Comparison of ENCODE assay signal across 19 cellular contexts in genomic region chr7:99790407-99790806, GRCh38. TPM values are rescaled to one million over a fixed set of nuclear protein-coding genes. Genes with fewer than 3 reads are reported as not detected.
"Had no signal": no experiment of that assay in that cellular context is flagged by ENCODE, and none has a peak within 500 bp of the region (broad histone marks: within the 10 kb centered on the region; RNA-seq: fewer than 3 reads in every experiment).

No MANE protein-coding gene starts in this region.

- H3K4me1 ChIP-seq: heart left ventricle, parathyroid adenoma, tibial artery, uterus had no signal

- H3K36me3 ChIP-seq: gastrocnemius medialis, heart left ventricle, tibial artery, uterus had no signal

- H3K4me1 Mint-ChIP-seq: nephron; stimulated activated naive B cell treated with anti-CD40 and anti-IgM and Interleukin-4, amounts not matched to agents 10 μg/mL and 1 μg/mL and 100 μg/mL, for 72 hours had no signal

- H3K36me3 Mint-ChIP-seq: stimulated activated naive B cell treated with anti-CD40 and anti-IgM and Interleukin-4, amounts not matched to agents 10 μg/mL and 1 μg/mL and 100 μg/mL, for 72 hours; T-cell had no signal

- H3K27ac Mint-ChIP-seq: nephron; stimulated activated naive B cell treated with anti-CD40 and anti-IgM and Interleukin-4, amounts not matched to agents 10 μg/mL and 1 μg/mL and 100 μg/mL, for 72 hours; T-cell had no signal

- H3K4me3 ChIP-seq: coronary artery, gastrocnemius medialis, heart left ventricle, tibial artery, uterus had no signal

- H3K27ac ChIP-seq: coronary artery, gastrocnemius medialis, heart left ventricle, parathyroid adenoma, tibial artery, uterus had no signal

- H3K27me3 ChIP-seq: gastrocnemius medialis, heart left ventricle, tibial artery, uterus had no signal

- H3K9me3 ChIP-seq: gastrocnemius medialis, heart left ventricle, SK-N-SH, tibial artery, uterus had no signal

- H3K4me3 Mint-ChIP-seq: nephron; stimulated activated naive B cell treated with anti-CD40 and anti-IgM and Interleukin-4, amounts not matched to agents 10 μg/mL and 1 μg/mL and 100 μg/mL, for 72 hours; T-cell had no signal

- ATAC-seq: gastrocnemius medialis; heart left ventricle; left ventricle myocardium superior; stimulated activated naive B cell treated with anti-CD40 and anti-IgM and Interleukin-4, amounts not matched to agents 10 μg/mL and 1 μg/mL and 100 μg/mL, for 72 hours; T-cell had no signal

- DNase-seq: activated CD4-positive, alpha-beta T cell treated with anti-CD3 and anti-CD28 coated beads, Interleukin-2, amount 50 U/mL, for 1 hour; activated CD4-positive, CD25-positive, alpha-beta regulatory T cell; activated naive CD4-positive, alpha-beta T cell treated with Interleukin-2 at 50 U/mL for 16 hours; aorta; erythroblast; gastrocnemius medialis; heart left ventricle; left ventricle myocardium superior; mesendoderm; SK-N-SH; stimulated activated naive B cell treated with anti-CD40 and anti-IgM and Interleukin-4, amounts not matched to agents 10 μg/mL and 1 μg/mL and 100 μg/mL, for 72 hours; substantia nigra; T-cell; tibial artery; uterus had no signal

- H3K9me3 Mint-ChIP-seq: nephron, T-cell had no signal

RNA-seq across cellular contexts. Expression of gene CYP3A4, which starts 6.4 kb away (rescaled TPM):
- total RNA-seq: aorta, left ventricle myocardium superior had no signal

RNA-seq across cellular contexts. Expression of gene CYP3A43, which starts 37.4 kb away (rescaled TPM):
- total RNA-seq: heart left ventricle, left ventricle myocardium superior, mucosa of gallbladder had no signal

RNA-seq across cellular contexts. Expression of gene CYP3A7, which starts 55.4 kb away (rescaled TPM):
- total RNA-seq: aorta, heart left ventricle, left ventricle myocardium superior, T-cell had no signal
